Comparison of ENCODE assay signal across 16 cellular contexts in genomic region chr3:5014431-5014830, GRCh38. TPM values are rescaled to one million over a fixed set of nuclear protein-coding genes. Genes with fewer than 3 reads are reported as not detected.
A peak's percentile ranks its signal among the peaks of the same experiment; 100 is the strongest.
DNase-seq lines count a peak whose midpoint lies in the region; ATAC-seq and TF ChIP-seq lines count a peak whose summit lies in the region.
"Had no signal": no experiment of that assay in that cellular context is flagged by ENCODE, and none has a peak within 500 bp of the region (broad histone marks: within the 10 kb centered on the region; RNA-seq: fewer than 3 reads in every experiment).

No MANE protein-coding gene starts in this region.

- H3K4me3 ChIP-seq in fibroblast of the aortic adventitia (ENCODE audit: low read depth, low read length) (no peak overlapping the region), spleen (no peak overlapping the region)
- H3K4me3 ChIP-seq: HAP-1 had no signal

- H3K36me3 Mint-ChIP-seq in T-helper 2 cell treated with Interferon-gamma antibody and Interleukin-4, amounts not matched to agents 5 μg/mL and 100 μg/mL, for 36 hours (ENCODE audit: low read depth), result peaks cover 4% of the 10 kb centered on the region
- H3K36me3 Mint-ChIP-seq in activated B cell treated with CpG ODN at 0.5 μM for 24 hours (ENCODE audit: low read depth), result no peaks in the 10 kb centered on the region
- H3K36me3 Mint-ChIP-seq: mesothelial cell of epicardium had no signal

- POLR2A ChIA-PET in activated B cell treated with CpG ODN at 0.5 μM for 24 hours (lab: Charles Lee), result interaction anchor here (0.7 to 9.3 kb wide), 4 partner anchors 9 to 39 kb away, joined by 3 to 478 read pairs (median 34); partner anchors contain the start of gene BHLHE40

- no peaks in the 10 kb centered on the region for H3K36me3 ChIP-seq in spleen
- H3K36me3 ChIP-seq: HAP-1 had no signal

- TF ChIP-seq CTCF in activated B cell treated with CpG ODN at 0.5 μM for 24 hours (IDR thresholded peaks at IDR 0.05) (no peak), fibroblast of the aortic adventitia (IDR thresholded peaks at IDR 0.05; ENCODE audit: insufficient read depth, low read length) (no peak), spleen (IDR thresholded peaks at IDR 0.05 in 8 of 11, conservative IDR thresholded peaks at IDR 0.05 in 3 of 11) (no peak)

- H3K4me3 Mint-ChIP-seq in T-helper 2 cell treated with Interferon-gamma antibody and Interleukin-4, amounts not matched to agents 5 μg/mL and 100 μg/mL, for 36 hours, result no peak overlapping the region
- H3K4me3 Mint-ChIP-seq in activated B cell treated with CpG ODN at 0.5 μM for 24 hours, result peak overlapping the region; percentile 3
- H3K4me3 Mint-ChIP-seq: central memory CD8-positive, alpha-beta T cell; mesothelial cell of epicardium had no signal

- no peaks in the 10 kb centered on the region for H3K27me3 Mint-ChIP-seq in T-helper 2 cell treated with Interferon-gamma antibody and Interleukin-4, amounts not matched to agents 5 μg/mL and 100 μg/mL, for 36 hours (ENCODE audit: low read depth)
- no peaks in the 10 kb centered on the region for H3K27me3 Mint-ChIP-seq in activated B cell treated with CpG ODN at 0.5 μM for 24 hours
- H3K27me3 Mint-ChIP-seq: central memory CD8-positive, alpha-beta T cell had no signal

- no peak for DNase-seq in T-helper 2 cell treated with Interferon-gamma antibody and Interleukin-4, amounts not matched to agents 5 μg/mL and 100 μg/mL, for 36 hours (ENCODE audit: low spot score)
- DNase-seq in T-helper 2 cell, result no peak
- DNase-seq in activated B cell treated with CpG ODN at 0.5 μM for 24 hours, result no peak
- peak; percentile 32 for DNase-seq in fibroblast of the aortic adventitia (ENCODE audit: low read depth)
- DNase-seq in spleen, result peak; percentile 65
- DNase-seq in left ventricle myocardium superior, result no peak
- no peak for DNase-seq in pons (ENCODE audit: low spot score)
- DNase-seq in GM19240 (ENCODE audit: insufficient read length, low spot score), result no peak
- DNase-seq: 8988T; activated CD8-positive, alpha-beta memory T cell treated with anti-CD3 and anti-CD28 coated beads for 24 hours; activated naive CD4-positive, alpha-beta T cell treated with anti-CD3 and anti-CD28 coated beads, Interleukin-2, amount 50 U/mL, for 16 hours; NCI-H1105 had no signal

- peak overlapping the region in 1 of 8 donors; percentile 24 for H3K27ac ChIP-seq in spleen
- H3K27ac ChIP-seq: parathyroid adenoma had no signal

- TF ChIP-seq POLR2A in spleen (IDR thresholded peaks at IDR 0.05), result no peak

- CTCF ChIA-PET in activated B cell treated with CpG ODN at 0.5 μM for 24 hours (lab: Charles Lee), result interaction anchor here (4.0 kb wide), 1 partner anchor 34 kb away, joined by 65 read pairs; the partner anchor contains the start of gene BHLHE40

- peaks cover 18 to 98% (median 66%) of the 10 kb centered on the region in 6 donors for H3K4me1 ChIP-seq in spleen
- H3K4me1 ChIP-seq: HAP-1 had no signal

- ATAC-seq in activated B cell treated with CpG ODN at 0.5 μM for 24 hours (ENCODE audit: low read depth) (no peak), left ventricle myocardium superior (no peak)

- intact Hi-C loops in activated B cell treated with CpG ODN at 0.5 μM for 24 hours (cut with micrococcal nuclease), result no loop called here
- intact Hi-C loops in spleen (cut with DNase I; ENCODE audit: low total_unique reads), result no loop called here
- intact Hi-C loops in left ventricle myocardium superior (cut with micrococcal nuclease), result no loop called here

- H3K27me3 ChIP-seq in spleen (replicated peaks in 1 of 7), result no peaks in the 10 kb centered on the region

- H3K4me1 Mint-ChIP-seq in T-helper 2 cell treated with Interferon-gamma antibody and Interleukin-4, amounts not matched to agents 5 μg/mL and 100 μg/mL, for 36 hours (ENCODE audit: low read depth), result peaks cover 72% of the 10 kb centered on the region
- peaks cover 93% of the 10 kb centered on the region for H3K4me1 Mint-ChIP-seq in activated B cell treated with CpG ODN at 0.5 μM for 24 hours

- H3K9me3 ChIP-seq in spleen, result no peaks in the 10 kb centered on the region
- H3K9me3 ChIP-seq: HAP-1 had no signal

- peak overlapping the region; percentile 28 for H3K27ac Mint-ChIP-seq in T-helper 2 cell treated with Interferon-gamma antibody and Interleukin-4, amounts not matched to agents 5 μg/mL and 100 μg/mL, for 36 hours
- H3K27ac Mint-ChIP-seq in activated B cell treated with CpG ODN at 0.5 μM for 24 hours, result peak overlapping the region; percentile 95
- H3K27ac Mint-ChIP-seq: mesothelial cell of epicardium had no signal

- WGBS in spleen, 5 donors, result 81 to 90% (median 86%) methylated on average over 7 of the region's 7 CpGs

- H3K9me3 Mint-ChIP-seq in T-helper 2 cell treated with Interferon-gamma antibody and Interleukin-4, amounts not matched to agents 5 μg/mL and 100 μg/mL, for 36 hours, result no peaks in the 10 kb centered on the region
- H3K9me3 Mint-ChIP-seq in activated B cell treated with CpG ODN at 0.5 μM for 24 hours, result no peaks in the 10 kb centered on the region
- H3K9me3 Mint-ChIP-seq: central memory CD8-positive, alpha-beta T cell; mesothelial cell of epicardium had no signal

RNA-seq across cellular contexts. Expression of gene BHLHE40, which starts 35.2 kb away (rescaled TPM):
- total RNA-seq in activated B cell treated with CpG ODN at 0.5 μM for 24 hours (41.5 and 43.9 TPM in 2 replicates), fibroblast of the aortic adventitia (ENCODE audit: low replicate concordance) (22.9 and 36.1 TPM in 2 replicates), spleen (100 to 1,000 TPM in 1 of 7 donors, 10 to 100 TPM in 6; 22.9 to 108 (median 40.3) TPM), left ventricle myocardium superior (26.8 TPM)
- polyA plus RNA-seq in spleen, result 10 to 100 TPM; 11.8 to 15.6 (median 12.7) TPM

Comparison
In these comparisons a context has a peak if more than half of its experiments do, and no peak if none do; other contexts are left out.
1. DNase-seq: peak in fibroblast of the aortic adventitia (single experiment) and spleen (single experiment); none in T-helper 2 cell treated with Interferon-gamma antibody and Interleukin-4, amounts not matched to agents 5 μg/mL and 100 μg/mL, for 36 hours (single experiment), T-helper 2 cell (0 of 5), activated B cell treated with CpG ODN at 0.5 μM for 24 hours (single experiment), left ventricle myocardium superior (single experiment), pons (single experiment) and GM19240 (single experiment).